ENCODE assay signal across 23 cellular contexts in the genomic region with DNA sequence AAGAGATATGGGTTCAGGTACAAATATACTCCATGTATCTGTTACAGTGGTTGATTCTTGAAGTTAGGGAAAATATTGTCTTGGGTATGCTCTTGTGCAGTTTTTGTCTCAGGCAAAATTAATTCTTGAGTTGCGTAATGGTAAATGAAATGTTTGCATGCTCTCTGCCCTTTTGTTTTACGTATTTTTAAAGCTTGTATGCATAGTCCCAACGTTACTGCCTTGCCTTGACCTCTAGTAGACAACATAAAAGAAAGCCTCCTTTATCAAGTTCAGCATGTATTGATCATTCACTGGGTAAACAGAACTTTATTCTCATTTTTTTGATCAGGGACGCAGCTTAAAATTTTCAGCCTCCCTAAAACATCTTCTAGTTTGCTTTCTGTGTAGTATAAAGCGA.
A peak's percentile ranks its signal among the peaks of the same experiment; 100 is the strongest.
DNase-seq lines count a peak whose midpoint lies in the region; ATAC-seq and TF ChIP-seq lines count a peak whose summit lies in the region.
"Had no signal": no experiment of that assay in that cellular context is flagged by ENCODE, and none has a peak within 500 bp of the region (broad histone marks: within the 10 kb centered on the region; RNA-seq: fewer than 3 reads in every experiment).

No MANE protein-coding gene starts in this region.

- 21% methylated on average over 5 of the region's 5 CpGs for WGBS in right lobe of liver (ENCODE audit: insufficient coverage, low coverage, low lambda C conversion rate, missing lambda C conversion rate)

- peak overlapping the region; percentile 17 for H2AFZ ChIP-seq in ACC112 (ENCODE audit: low read length, unreplicated experiment)

- no peak for TF ChIP-seq POLR2A in right lobe of liver (IDR thresholded peaks at IDR 0.05)

- H3K27me3 ChIP-seq in ACC112 (ENCODE audit: insufficient read depth, low read length) = no peaks in the 10 kb centered on the region
- H3K27me3 ChIP-seq in right lobe of liver = no peaks in the 10 kb centered on the region
- H3K27me3 ChIP-seq: BE2C, BLaER1 had no signal

- H3K4me1 ChIP-seq in ACC112 (ENCODE audit: control insufficient read depth, insufficient read depth, low read length, unreplicated experiment) = no peaks in the 10 kb centered on the region
- H3K4me1 ChIP-seq in right lobe of liver = peaks cover 0 to 12% (median 0%) of the 10 kb centered on the region in 4 donors
- H3K4me1 ChIP-seq: A549, BE2C, BLaER1 had no signal

- DNase-seq in left lobe of liver (ENCODE audit: low spot score) = no peak
- DNase-seq in right lobe of liver = no peak
- DNase-seq: ACHN; BE2C; C1 segment of cervical spinal cord; CD4-positive, alpha-beta memory T cell; CD4-positive, CD25-positive, alpha-beta regulatory T cell; CD8-positive, alpha-beta memory T cell; COR-L47; DMS 273 treated with DMSO at 0.1 percent for 48 hours; DMS153; DMS53; DMS79; DND-41; EL; GDM1 had no signal

- H3K4me3 ChIP-seq in ACC112 (ENCODE audit: low read depth, low read length) (no peak overlapping the region), right lobe of liver (no peak overlapping the region)
- H3K4me3 ChIP-seq: A549, BLaER1, GM12878 had no signal

- intact Hi-C loops in right lobe of liver (cut with DNase I) = no loop called here

- no peaks in the 10 kb centered on the region for H3K9me3 ChIP-seq in right lobe of liver
- H3K9me3 ChIP-seq: A549, BE2C, BLaER1 had no signal

- H3K27ac ChIP-seq in ACC112 (ENCODE audit: low read depth, low read length) (no peak overlapping the region), right lobe of liver (no peak overlapping the region)
- H3K27ac ChIP-seq: 22Rv1, A549, BLaER1 had no signal

- H3K36me3 ChIP-seq in ACC112 (ENCODE audit: insufficient read depth, low read length) (no peaks in the 10 kb centered on the region), right lobe of liver (no peaks in the 10 kb centered on the region)
- H3K36me3 ChIP-seq: BE2C, BLaER1 had no signal

- no peaks in the 10 kb centered on the region for H3K79me2 ChIP-seq in ACC112 (ENCODE audit: control insufficient read depth, insufficient read depth, low read length, unreplicated experiment)

- ATAC-seq in left lobe of liver = peak; percentile 37
- ATAC-seq in right lobe of liver = peak; percentile 41 to 74 (median 57)
- no peak for ATAC-seq in HG03045 (IDR thresholded peaks at IDR 0.05; ENCODE audit: unreplicated experiment)
- no peak for ATAC-seq in activated CD4-positive, CD25-positive, alpha-beta regulatory T cell treated with anti-CD3 and anti-CD28 coated beads, Interleukin-2, amount 50 U/mL, for 24 hours
- ATAC-seq: A549, GM12878 had no signal

- TF ChIP-seq CTCF in right lobe of liver (IDR thresholded peaks at IDR 0.05) = no peak

Comparison
In these comparisons a context has a peak if more than half of its experiments do, and no peak if none do; other contexts are left out.
1. ATAC-seq: peak in left lobe of liver (single experiment) and right lobe of liver (4 of 4); none in HG03045 (single experiment) and activated CD4-positive, CD25-positive, alpha-beta regulatory T cell treated with anti-CD3 and anti-CD28 coated beads, Interleukin-2, amount 50 U/mL, for 24 hours (0 of 2).